1 cellular context compared by ENCODE assay signal in genomic region chrX:153310901-153311300, GRCh38.
TF ChIP-seq lines count a peak whose summit lies in the region.

No MANE protein-coding gene starts in this region.

TF ChIP-seq in GM23338, 12 proteins besides CTCF, POLR2A, EP300 and RAD21 (continued from another document):
- TF ChIP-seq, protein P1, sequence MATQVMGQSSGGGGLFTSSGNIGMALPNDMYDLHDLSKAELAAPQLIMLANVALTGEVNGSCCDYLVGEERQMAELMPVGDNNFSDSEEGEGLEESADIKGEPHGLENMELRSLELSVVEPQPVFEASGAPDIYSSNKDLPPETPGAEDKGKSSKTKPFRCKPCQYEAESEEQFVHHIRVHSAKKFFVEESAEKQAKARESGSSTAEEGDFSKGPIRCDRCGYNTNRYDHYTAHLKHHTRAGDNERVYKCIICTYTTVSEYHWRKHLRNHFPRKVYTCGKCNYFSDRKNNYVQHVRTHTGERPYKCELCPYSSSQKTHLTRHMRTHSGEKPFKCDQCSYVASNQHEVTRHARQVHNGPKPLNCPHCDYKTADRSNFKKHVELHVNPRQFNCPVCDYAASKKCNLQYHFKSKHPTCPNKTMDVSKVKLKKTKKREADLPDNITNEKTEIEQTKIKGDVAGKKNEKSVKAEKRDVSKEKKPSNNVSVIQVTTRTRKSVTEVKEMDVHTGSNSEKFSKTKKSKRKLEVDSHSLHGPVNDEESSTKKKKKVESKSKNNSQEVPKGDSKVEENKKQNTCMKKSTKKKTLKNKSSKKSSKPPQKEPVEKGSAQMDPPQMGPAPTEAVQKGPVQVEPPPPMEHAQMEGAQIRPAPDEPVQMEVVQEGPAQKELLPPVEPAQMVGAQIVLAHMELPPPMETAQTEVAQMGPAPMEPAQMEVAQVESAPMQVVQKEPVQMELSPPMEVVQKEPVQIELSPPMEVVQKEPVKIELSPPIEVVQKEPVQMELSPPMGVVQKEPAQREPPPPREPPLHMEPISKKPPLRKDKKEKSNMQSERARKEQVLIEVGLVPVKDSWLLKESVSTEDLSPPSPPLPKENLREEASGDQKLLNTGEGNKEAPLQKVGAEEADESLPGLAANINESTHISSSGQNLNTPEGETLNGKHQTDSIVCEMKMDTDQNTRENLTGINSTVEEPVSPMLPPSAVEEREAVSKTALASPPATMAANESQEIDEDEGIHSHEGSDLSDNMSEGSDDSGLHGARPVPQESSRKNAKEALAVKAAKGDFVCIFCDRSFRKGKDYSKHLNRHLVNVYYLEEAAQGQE (IDR thresholded peaks at IDR 0.05; ENCODE audit: unreplicated experiment): no peak
- TF ChIP-seq ETS1 (IDR thresholded peaks at IDR 0.05) (no peak), ZNF114 (CRISPR knock-in tag; IDR thresholded peaks at IDR 0.05) (no peak), POLR2AphosphoS5 (IDR thresholded peaks at IDR 0.05; ENCODE audit: low read depth) (no peak), NANOG (IDR thresholded peaks at IDR 0.05; ENCODE audit: borderline replicate concordance) (no peak), CREB1 (CRISPR knock-in tag; IDR thresholded peaks at IDR 0.05; ENCODE audit: low read depth) (no peak), EZH2 (IDR thresholded peaks at IDR 0.05; ENCODE audit: low read depth, unreplicated experiment) (no peak), JUNB (IDR thresholded peaks at IDR 0.05; ENCODE audit: unreplicated experiment) (no peak)
